In genomic region chr3:192851821-192852352, GRCh38 we compare ENCODE assay signal across 9 cellular contexts.
DNase-seq lines count a peak whose midpoint lies in the region; ATAC-seq and TF ChIP-seq lines count a peak whose summit lies in the region.
"Had no signal": no experiment of that assay in that cellular context is flagged by ENCODE, and none has a peak within 500 bp of the region (broad histone marks: within the 10 kb centered on the region; RNA-seq: fewer than 3 reads in every experiment).

No MANE protein-coding gene starts in this region.

- DNase-seq in NOMO-1 treated with dmso at 0.1 percent for 144 hours (lab: John Stamatoyannopoulos, UW; ENCODE audit: unreplicated experiment) (peak; percentile 71), epithelial cell of esophagus (ENCODE audit: low read depth) (peak; percentile 90), trophoblast cell (peak; percentile 38 to 49), NK-92 (lab: John Stamatoyannopoulos, UW; ENCODE audit: unreplicated experiment) (no peak)
- no peak for DNase-seq in stimulated activated CD4-positive, alpha-beta T cell treated with anti-CD3 and anti-CD28 coated beads, Interleukin-15, amount 100 ng/mL, for 24 hours
- no peak for DNase-seq in effector memory CD8-positive, alpha-beta T cell

- no peaks in the 10 kb centered on the region for H3K36me3 ChIP-seq in trophoblast cell (ENCODE audit: control insufficient read depth in 1 of 2, insufficient read depth in 2 of 2, low read length in 2 of 2)

- no peaks in the 10 kb centered on the region for H3K79me2 ChIP-seq in trophoblast cell (ENCODE audit: control insufficient read depth, insufficient read depth, low read length, poor library complexity)

- H2AK5ac ChIP-seq in trophoblast cell (ENCODE audit: low read length) = no peak overlapping the region

- H3K27ac ChIP-seq in trophoblast cell (ENCODE audit: low read depth, low read length) = no peak overlapping the region

- H2AFZ ChIP-seq in trophoblast cell (ENCODE audit: insufficient read depth, low read length, poor library complexity) = no peak overlapping the region

- H3K79me1 ChIP-seq in trophoblast cell (ENCODE audit: low read length) = peaks cover 6% of the 10 kb centered on the region

- H3K9me3 Mint-ChIP-seq in effector memory CD8-positive, alpha-beta T cell = peaks cover 3 to 7% of the 10 kb centered on the region in 2 donors

- H2BK120ac ChIP-seq in trophoblast cell (ENCODE audit: insufficient read depth, low read length, poor library complexity) = peak overlapping the region; percentile 18

- H3K9me3 ChIP-seq in trophoblast cell (ENCODE audit: insufficient read depth, low read depth, low read length) = no peaks in the 10 kb centered on the region

- no peak overlapping the region for H3K9ac ChIP-seq in trophoblast cell (ENCODE audit: low read length)

- no CpG with 5 or more reads among the region's 5 CpGs for WGBS in trophoblast cell (ENCODE audit: extremely low coverage, insufficient coverage, insufficient read length)

- no peaks in the 10 kb centered on the region for H3K27me3 ChIP-seq in trophoblast cell (ENCODE audit: insufficient read depth, low read length)

- peaks cover 10 to 22% of the 10 kb centered on the region in 2 experiments for H3K4me1 ChIP-seq in trophoblast cell (ENCODE audit: control insufficient read depth in 1 of 2, insufficient read depth in 2 of 2, low read length in 2 of 2)

- no peaks in the 10 kb centered on the region for H3K27me3 Mint-ChIP-seq in effector memory CD8-positive, alpha-beta T cell

- H4K91ac ChIP-seq in trophoblast cell (ENCODE audit: low read depth, low read length) = no peak overlapping the region

- H3K18ac ChIP-seq in trophoblast cell (ENCODE audit: low read length) = no peak overlapping the region

- no peak overlapping the region for H3K4me2 ChIP-seq in trophoblast cell (ENCODE audit: low read length)

- H3K27ac Mint-ChIP-seq in effector memory CD8-positive, alpha-beta T cell = peak overlapping the region in 1 of 2 donors; percentile 41

- H2BK12ac ChIP-seq in trophoblast cell (ENCODE audit: low read length) = no peak overlapping the region

- H3K36me3 Mint-ChIP-seq in effector memory CD8-positive, alpha-beta T cell (ENCODE audit: insufficient read depth) = no peaks in the 10 kb centered on the region

- no peak overlapping the region for H3K14ac ChIP-seq in trophoblast cell (ENCODE audit: low read length)

- H2BK5ac ChIP-seq in trophoblast cell (ENCODE audit: low read depth, low read length, poor library complexity) = no peak overlapping the region

- peaks cover 0 to 11% of the 10 kb centered on the region in 2 donors for H3K4me1 Mint-ChIP-seq in effector memory CD8-positive, alpha-beta T cell (ENCODE audit: low read depth in 2 of 2)

- no peak overlapping the region for H4K8ac ChIP-seq in trophoblast cell (ENCODE audit: low read depth, low read length)

- no peak for TF ChIP-seq CTCF in epithelial cell of esophagus (IDR thresholded peaks at IDR 0.05; ENCODE audit: insufficient read depth, low read depth, low read length, missing control alignments)

- H3K23ac ChIP-seq in trophoblast cell (ENCODE audit: low read length) = no peak overlapping the region

- H3K4ac ChIP-seq in trophoblast cell (ENCODE audit: low read depth, low read length) = no peak overlapping the region

- no peak overlapping the region for H3K4me3 ChIP-seq in epithelial cell of esophagus (ENCODE audit: low read length)
- H3K4me3 ChIP-seq in trophoblast cell (ENCODE audit: low read depth, low read length) = no peak overlapping the region
- H3K4me3 ChIP-seq: K562 had no signal

- H4K12ac ChIP-seq in trophoblast cell (ENCODE audit: low read depth, low read length) = no peak overlapping the region

- H3K4me3 Mint-ChIP-seq in effector memory CD8-positive, alpha-beta T cell = no peak overlapping the region

- ATAC-seq in GM18508 (IDR thresholded peaks at IDR 0.05; ENCODE audit: insufficient read depth, unreplicated experiment) = peak; percentile 33
- peak; percentile 37 for ATAC-seq in HG02763 (IDR thresholded peaks at IDR 0.05; ENCODE audit: unreplicated experiment)
- ATAC-seq in effector memory CD8-positive, alpha-beta T cell (replicated peaks) = no peak
- ATAC-seq: K562 had no signal

Comparison
In these comparisons a context has a peak if more than half of its experiments do, and no peak if none do; other contexts are left out.
1. DNase-seq: peak in NOMO-1 treated with dmso at 0.1 percent for 144 hours (single experiment), epithelial cell of esophagus (single experiment) and trophoblast cell (2 of 2); none in NK-92 (single experiment), stimulated activated CD4-positive, alpha-beta T cell treated with anti-CD3 and anti-CD28 coated beads, Interleukin-15, amount 100 ng/mL, for 24 hours (single experiment) and effector memory CD8-positive, alpha-beta T cell (0 of 3).